In genomic region chr5:134314443-134314842, GRCh38 we compare ENCODE assay signal across 8 cellular contexts.
"Had no signal": no experiment of that assay in that cellular context is flagged by ENCODE, and none has a peak within 500 bp of the region (broad histone marks: within the 10 kb centered on the region; RNA-seq: fewer than 3 reads in every experiment).

No MANE protein-coding gene starts in this region.

- ATAC-seq: GM12878 had no signal

- FAIRE-seq: G401.6, GM12878, GM12891, GM12892, GM18507, GM19239 had no signal

- DNase-seq: GDM1, GF-D8 had no signal

- H3K4me3 ChIP-seq: GM12878 had no signal
